ENCODE assay signal across 8 cellular contexts in genomic region chr5:173315495-173316352, GRCh38. TPM values are rescaled to one million over a fixed set of nuclear protein-coding genes. Genes with fewer than 3 reads are reported as not detected.
DNase-seq lines count a peak whose midpoint lies in the region; ATAC-seq and TF ChIP-seq lines count a peak whose summit lies in the region.

No MANE protein-coding gene starts in this region.

- peaks cover 39% of the 10 kb centered on the region for H3K36me3 ChIP-seq in PC-3 (ENCODE audit: low read depth, low read length)

- H3K27me3 ChIP-seq in PC-3 (ENCODE audit: low read length), result no peaks in the 10 kb centered on the region

- peaks cover 9% of the 10 kb centered on the region; the same call in 1 of the 2 replicates for H3K4me1 ChIP-seq in PC-3 (ENCODE audit: insufficient read depth, low read length)

- H3K79me2 ChIP-seq in PC-3 (ENCODE audit: low read length), result no peaks in the 10 kb centered on the region

- no peak overlapping the region for H2AFZ ChIP-seq in PC-3 (ENCODE audit: low read length)

- intact Hi-C loops in PC-3 (cut with micrococcal nuclease), result loop anchor here (1.0 kb wide), 2 partner anchors 13 to 21 kb away; partner anchors contain the start of gene STC2

- CTCF ChIA-PET in PC-3 (lab: Charles Lee), result interaction anchor here (0.6 to 1.0 kb wide), 2 partner anchors 15 to 22 kb away, joined by 5 to 6 read pairs; no protein-coding TSS in a partner anchor

- H3K9ac ChIP-seq in PC-3 (ENCODE audit: low read length), result no peak overlapping the region

- peak; percentile 41 for DNase-seq in GM04503 (ENCODE audit: low read depth)
- peak; percentile 57 for DNase-seq in PC-3
- peak; percentile 96 for DNase-seq in fibroblast of villous mesenchyme (ENCODE audit: low read depth)
- DNase-seq in renal cortical epithelial cell (ENCODE audit: low read depth), result peak; percentile 92
- DNase-seq in SIG-M5 treated with dmso at 0.1 percent for 504 hours (lab: John Stamatoyannopoulos, UW; ENCODE audit: unreplicated experiment), result no peak
- no peak for DNase-seq in activated naive CD4-positive, alpha-beta T cell (lab: John Stamatoyannopoulos, UW)

- H3K4me2 ChIP-seq in PC-3 (ENCODE audit: low read length), result no peak overlapping the region

- H3F3A ChIP-seq in PC-3 (ENCODE audit: low read length, unreplicated experiment), result no peaks in the 10 kb centered on the region

- H3K27ac ChIP-seq in PC-3 (ENCODE audit: low read length), result no peak overlapping the region

- no peaks in the 10 kb centered on the region for H3K9me3 ChIP-seq in PC-3 (ENCODE audit: low read length)

- POLR2A ChIA-PET in PC-3 (lab: Charles Lee; ENCODE audit: unreplicated experiment), result interaction anchor here (0.6 to 0.8 kb wide), 3 partner anchors 13 to 25 kb away, joined by 3 to 6 read pairs (median 4); partner anchors contain the start of gene STC2

- H3K4me3 ChIP-seq in PC-3 (ENCODE audit: low read length) (no peak overlapping the region), fibroblast of villous mesenchyme (ENCODE audit: low read depth, low read length) (peak overlapping the region; percentile 13)

- H3K9me2 ChIP-seq in PC-3 (replicated peaks; ENCODE audit: low read length), result no peaks in the 10 kb centered on the region

- TF ChIP-seq CTCF in PC-3 (conservative IDR thresholded peaks at IDR 0.05; ENCODE audit: low read depth, low read length), result no peak
- TF ChIP-seq CTCF in fibroblast of villous mesenchyme (IDR thresholded peaks at IDR 0.05; ENCODE audit: insufficient read depth, low read depth, low read length), result no peak

- BruUV-seq in PC-3 (replicated peaks; lab: Mats Ljungman, UMichigan), result no TSS peak

- ATAC-seq in PC-3 (peak; percentile 46), GM18907 (IDR thresholded peaks at IDR 0.05; ENCODE audit: unreplicated experiment) (no peak), GM19455 (IDR thresholded peaks at IDR 0.05; ENCODE audit: unreplicated experiment) (no peak)

- H4K20me1 ChIP-seq in PC-3 (ENCODE audit: low read length), result peaks cover 5% of the 10 kb centered on the region; the same call in 1 of the 2 replicates

RNA-seq across cellular contexts. Expression of gene STC2, which starts 12.5 kb away (rescaled TPM):
- total RNA-seq in PC-3 (2014; rRNA removed) (99.9 and 182 TPM in 2 replicates), fibroblast of villous mesenchyme (157 and 195 TPM in 2 replicates), renal cortical epithelial cell (15.1 and 41.0 TPM in 2 replicates)

Comparison
In these comparisons a context has a peak if more than half of its experiments do, and no peak if none do; other contexts are left out.
1. DNase-seq: peak in GM04503 (single experiment), PC-3 (single experiment), fibroblast of villous mesenchyme (single experiment) and renal cortical epithelial cell (single experiment); none in SIG-M5 treated with dmso at 0.1 percent for 504 hours (single experiment) and activated naive CD4-positive, alpha-beta T cell (0 of 4).